In the genomic region with DNA sequence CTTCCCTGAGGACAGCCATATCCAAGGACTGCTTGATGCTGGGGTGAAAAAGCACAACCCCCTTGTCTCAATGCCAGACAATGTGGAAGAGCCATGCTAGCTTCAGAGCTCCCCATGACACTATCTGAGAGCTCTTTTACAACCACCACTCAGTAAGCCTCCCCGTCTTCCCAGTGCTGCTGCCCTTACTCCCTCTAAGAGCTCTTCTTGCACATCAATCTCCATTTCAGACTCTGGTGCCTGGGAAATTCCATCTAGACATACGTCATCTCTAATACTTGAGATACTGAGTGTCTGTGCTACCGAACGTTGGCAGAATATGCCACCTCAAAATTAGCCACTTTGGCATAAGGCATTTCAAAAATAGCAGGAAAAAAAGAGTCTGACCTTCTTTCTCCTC, we compare ENCODE assay signal across 15 cellular contexts.
A peak's percentile ranks its signal among the peaks of the same experiment; 100 is the strongest.
DNase-seq lines count a peak whose midpoint lies in the region; ATAC-seq, FAIRE-seq and TF ChIP-seq lines count a peak whose summit lies in the region.
"Had no signal": no experiment of that assay in that cellular context is flagged by ENCODE, and none has a peak within 500 bp of the region (broad histone marks: within the 10 kb centered on the region; RNA-seq: fewer than 3 reads in every experiment).

No MANE protein-coding gene starts in this region.

- no peak for FAIRE-seq in pancreas (lab: Jason Lieb, UNC)

- H3K9me3 Mint-ChIP-seq in osteocyte (ENCODE audit: unreplicated experiment), result no peaks in the 10 kb centered on the region
- H3K9me3 Mint-ChIP-seq: activated naive CD4-positive, alpha-beta T cell treated with anti-CD3 and anti-CD28 coated beads, Interleukin-2, amount 50 U/mL, for 24 hours had no signal

- WGBS in pancreas, 2 donors, result 44 to 58% methylated on average over 4 of the region's 4 CpGs

- intact Hi-C loops in pancreas (cut with DNase I) (no loop called here), left colon (cut with DNase I, micrococcal nuclease) (no loop called here)

- H3K36me3 ChIP-seq in pancreas, result no peaks in the 10 kb centered on the region
- H3K36me3 ChIP-seq: gastrocnemius medialis had no signal

- TF ChIP-seq CTCF in epithelial cell of esophagus (IDR thresholded peaks at IDR 0.05; ENCODE audit: insufficient read depth, low read depth, low read length, missing control alignments) (no peak), osteocyte (IDR thresholded peaks at IDR 0.05) (no peak), pancreas (IDR thresholded peaks at IDR 0.05) (no peak)

- peaks cover 69% of the 10 kb centered on the region for H3K4me1 Mint-ChIP-seq in osteocyte (ENCODE audit: unreplicated experiment)
- H3K4me1 Mint-ChIP-seq: activated naive CD4-positive, alpha-beta T cell treated with anti-CD3 and anti-CD28 coated beads, Interleukin-2, amount 50 U/mL, for 24 hours; stimulated activated effector memory CD8-positive, alpha-beta T cell treated with anti-CD3 and anti-CD28 coated beads, Interleukin-12 subunit alpha, Interleukin-12 subunit beta, amount 100 ng/mL, for 72 hours had no signal

- H3K4me3 ChIP-seq in epithelial cell of esophagus (ENCODE audit: low read length) (no peak overlapping the region), pancreas (no peak overlapping the region)
- H3K4me3 ChIP-seq: gastrocnemius medialis had no signal

- H3K27me3 ChIP-seq in pancreas, result peaks cover 0 to 7% (median 0%) of the 10 kb centered on the region in 4 donors
- H3K27me3 ChIP-seq: gastrocnemius medialis had no signal

- peak overlapping the region; percentile 90 for H3K27ac Mint-ChIP-seq in osteocyte (ENCODE audit: unreplicated experiment)
- H3K27ac Mint-ChIP-seq: activated naive CD4-positive, alpha-beta T cell treated with anti-CD3 and anti-CD28 coated beads, Interleukin-2, amount 50 U/mL, for 24 hours; stimulated activated effector memory CD8-positive, alpha-beta T cell treated with anti-CD3 and anti-CD28 coated beads, Interleukin-12 subunit alpha, Interleukin-12 subunit beta, amount 100 ng/mL, for 72 hours had no signal

- no peaks in the 10 kb centered on the region for H3K9me3 ChIP-seq in pancreas
- H3K9me3 ChIP-seq: gastrocnemius medialis had no signal

- H3K4me1 ChIP-seq in pancreas, result no peaks in the 10 kb centered on the region
- H3K4me1 ChIP-seq: gastrocnemius medialis, parathyroid adenoma had no signal

- H3K4me3 Mint-ChIP-seq in osteocyte (ENCODE audit: unreplicated experiment), result peak overlapping the region; percentile 1
- H3K4me3 Mint-ChIP-seq: activated naive CD4-positive, alpha-beta T cell treated with anti-CD3 and anti-CD28 coated beads, Interleukin-2, amount 50 U/mL, for 24 hours; stimulated activated effector memory CD8-positive, alpha-beta T cell treated with anti-CD3 and anti-CD28 coated beads, Interleukin-12 subunit alpha, Interleukin-12 subunit beta, amount 100 ng/mL, for 72 hours had no signal

- H3K27ac ChIP-seq in pancreas, result no peak overlapping the region
- H3K27ac ChIP-seq: gastrocnemius medialis, parathyroid adenoma had no signal

- no peaks in the 10 kb centered on the region for H3K27me3 Mint-ChIP-seq in osteocyte (ENCODE audit: unreplicated experiment)
- H3K27me3 Mint-ChIP-seq: activated naive CD4-positive, alpha-beta T cell treated with anti-CD3 and anti-CD28 coated beads, Interleukin-2, amount 50 U/mL, for 24 hours had no signal

- no peak for ATAC-seq in pancreas
- no peak for ATAC-seq in HG03108 (IDR thresholded peaks at IDR 0.05; ENCODE audit: unreplicated experiment)
- no peak for ATAC-seq in left colon
- ATAC-seq: gastrocnemius medialis; stimulated activated effector memory CD8-positive, alpha-beta T cell treated with anti-CD3 and anti-CD28 coated beads, Interleukin-12 subunit alpha, Interleukin-12 subunit beta, amount 100 ng/mL, for 72 hours had no signal

- peak; percentile 44 for DNase-seq in EL
- DNase-seq in NCI-H460 (ENCODE audit: extremely low read depth, low read depth), result peak; percentile 38
- DNase-seq in epithelial cell of esophagus (ENCODE audit: low read depth), result peak; percentile 13
- DNase-seq in osteocyte (ENCODE audit: extremely low spot score, unreplicated experiment), result no peak
- no peak for DNase-seq in pancreas
- DNase-seq in stimulated activated naive CD4-positive, alpha-beta T cell (lab: John Stamatoyannopoulos, UW), result no peak
- DNase-seq in left colon, result no peak
- DNase-seq: gastrocnemius medialis; GDM1; RPMI8226; stimulated activated CD4-positive, alpha-beta T cell treated with anti-CD3 and anti-CD28 coated beads, Interleukin-1b, Interleukin-23, amount 100 ng/mL, for 48 hours had no signal

- peaks cover 8% of the 10 kb centered on the region for H3K36me3 Mint-ChIP-seq in osteocyte (ENCODE audit: unreplicated experiment)
- H3K36me3 Mint-ChIP-seq: activated naive CD4-positive, alpha-beta T cell treated with anti-CD3 and anti-CD28 coated beads, Interleukin-2, amount 50 U/mL, for 24 hours; stimulated activated effector memory CD8-positive, alpha-beta T cell treated with anti-CD3 and anti-CD28 coated beads, Interleukin-12 subunit alpha, Interleukin-12 subunit beta, amount 100 ng/mL, for 72 hours had no signal

Comparison
In these comparisons a context has a peak if more than half of its experiments do, and no peak if none do; other contexts are left out.
1. DNase-seq: peak in EL (single experiment), NCI-H460 (single experiment) and epithelial cell of esophagus (single experiment); none in osteocyte (single experiment), pancreas (0 of 6), stimulated activated naive CD4-positive, alpha-beta T cell (0 of 6) and left colon (0 of 2).